Comparison of ENCODE assay signal across 19 cellular contexts in genomic region chr1:111750856-111751255, GRCh38. TPM values are rescaled to one million over a fixed set of nuclear protein-coding genes. Genes with fewer than 3 reads are reported as not detected.
"Had no signal": no experiment of that assay in that cellular context is flagged by ENCODE, and none has a peak within 500 bp of the region (broad histone marks: within the 10 kb centered on the region; RNA-seq: fewer than 3 reads in every experiment).

No MANE protein-coding gene starts in this region.

- H3K27ac ChIP-seq: hepatocyte, ovary, suprapubic skin, tibial artery, upper lobe of left lung, uterus had no signal

- DNase-seq: effector memory CD4-positive, alpha-beta T cell; foreskin fibroblast; kidney; left colon; left ventricle myocardium superior; mesenchymal stem cell; naive thymus-derived CD4-positive, alpha-beta T cell; ovary; right cardiac atrium; stimulated activated CD4-positive, alpha-beta T cell treated with anti-CD3 and anti-CD28 coated beads, Interleukin-2, amount 100 ng/mL, for 48 hours; stimulated activated naive CD4-positive, alpha-beta T cell treated with Interleukin-2 at 50 U/mL for 16 hours; tibial artery; upper lobe of left lung; uterus had no signal

- H2AFZ ChIP-seq: hepatocyte had no signal

- H3K9me3 ChIP-seq: esophagus muscularis mucosa, ovary, suprapubic skin, tibial artery, upper lobe of left lung, uterus had no signal

- H3K4me3 Mint-ChIP-seq: naive thymus-derived CD4-positive, alpha-beta T cell had no signal

- H3K36me3 Mint-ChIP-seq: naive thymus-derived CD4-positive, alpha-beta T cell had no signal

- H3K4me1 ChIP-seq: uterus had no signal

- H3K27me3 ChIP-seq: esophagus muscularis mucosa, hepatocyte, ovary, suprapubic skin, tibial artery, upper lobe of left lung, uterus had no signal

- H3K4me2 ChIP-seq: hepatocyte, smooth muscle cell had no signal

- H3K4me3 ChIP-seq: esophagus muscularis mucosa, hepatocyte, lung, ovary, smooth muscle cell, suprapubic skin, tibial artery, upper lobe of left lung, uterus had no signal

- H3K36me3 ChIP-seq: esophagus muscularis mucosa, ovary, suprapubic skin, tibial artery, upper lobe of left lung, uterus had no signal

RNA-seq across cellular contexts. Expression of gene INKA2, which starts 11.7 kb away (rescaled TPM):
- total RNA-seq: smooth muscle cell had no signal
- polyA plus RNA-seq: naive thymus-derived CD4-positive, alpha-beta T cell had no signal
